Comparison of ENCODE assay signal across 26 cellular contexts in genomic region chr17:80106751-80107150, GRCh38. TPM values are rescaled to one million over a fixed set of nuclear protein-coding genes. Genes with fewer than 3 reads are reported as not detected.
DNase-seq lines count a peak whose midpoint lies in the region; ATAC-seq, FAIRE-seq and TF ChIP-seq lines count a peak whose summit lies in the region.
"Had no signal": no experiment of that assay in that cellular context is flagged by ENCODE, and none has a peak within 500 bp of the region (broad histone marks: within the 10 kb centered on the region; RNA-seq: fewer than 3 reads in every experiment).

No MANE protein-coding gene starts in this region.

- in situ Hi-C loops in brain microvascular endothelial cell (cut with HindIII; ENCODE audit: low pct_ligation_motif_present, low sequenced_read_pairs): no loop called here

- DNase-seq in cardiac septum (ENCODE audit: low spot score) (peak; percentile 35), Right ventricle myocardium superior (no peak), chondrocyte (ENCODE audit: low spot score) (peak; percentile 33), mesenteric fat pad (ENCODE audit: low spot score) (peak; percentile 69), suprapubic skin (ENCODE audit: low spot score in 2 of 2) (peak; percentile 37 to 58), GM19239 (ENCODE audit: insufficient read length, low spot score) (no peak), brain microvascular endothelial cell (no peak)
- DNase-seq: 8988T; ACHN; AML-193; BE2C; CD4-positive, alpha-beta T cell; DMS 273 treated with DMSO at 0.1 percent for 48 hours; DMS79; EL; GDM1; GOT3; HFFc6 had no signal

- TF ChIP-seq CTCF in chondrocyte (IDR thresholded peaks at IDR 0.05) (no peak), suprapubic skin (IDR thresholded peaks at IDR 0.05) (no peak), brain microvascular endothelial cell (IDR thresholded peaks at IDR 0.05; ENCODE audit: low read depth, low read length, missing control alignments) (no peak)

- TF ChIP-seq EP300 in suprapubic skin (IDR thresholded peaks at IDR 0.05): no peak

- H3K4me3 Mint-ChIP-seq in chondrocyte (ENCODE audit: unreplicated experiment): no peak overlapping the region
- H3K4me3 Mint-ChIP-seq: CD14-positive monocyte; CD4-positive, alpha-beta T cell; CD8-positive, alpha-beta memory T cell; HFFc6 had no signal

- intact Hi-C loops in cardiac septum (cut with DNase I): no loop called here
- intact Hi-C loops in Right ventricle myocardium superior (cut with DNase I): no loop called here

- no peak overlapping the region for H3K27ac Mint-ChIP-seq in chondrocyte (ENCODE audit: unreplicated experiment)
- H3K27ac Mint-ChIP-seq: CD14-positive monocyte; CD4-positive, alpha-beta T cell; HFFc6 had no signal

- H3K4me3 ChIP-seq in suprapubic skin (no peak overlapping the region), brain microvascular endothelial cell (ENCODE audit: low read depth, low read length) (no peak overlapping the region)
- H3K4me3 ChIP-seq: A549; BLaER1 treated with 17β-estradiol and CSF1 and Interleukin-3, amounts not matched to agents 10 nM and 100 nM; GM12878; HAP-1 had no signal

- H3K27ac ChIP-seq in suprapubic skin (no peak overlapping the region), brain microvascular endothelial cell (no peak overlapping the region)
- H3K27ac ChIP-seq: A549; BLaER1 treated with 17β-estradiol and CSF1 and Interleukin-3, amounts not matched to agents 10 nM and 100 nM had no signal

- ATAC-seq in Right ventricle myocardium superior (ENCODE audit: poor library complexity): no peak
- ATAC-seq: A549, GM12878 had no signal

- 84% methylated on average over 9 of the region's 12 CpGs for WGBS in suprapubic skin

- H3K4me1 Mint-ChIP-seq in chondrocyte (ENCODE audit: low read depth): peaks cover 10% of the 10 kb centered on the region

- no peaks in the 10 kb centered on the region for H3K36me3 Mint-ChIP-seq in chondrocyte (ENCODE audit: low read depth)

- H3K4me1 ChIP-seq in suprapubic skin: peaks cover 43% of the 10 kb centered on the region

- TF ChIP-seq POLR2A in suprapubic skin (IDR thresholded peaks at IDR 0.05): no peak

- H3K27me3 ChIP-seq in suprapubic skin (no peaks in the 10 kb centered on the region), brain microvascular endothelial cell (replicated peaks) (no peaks in the 10 kb centered on the region)
- H3K27me3 ChIP-seq: BE2C; BLaER1 treated with 17β-estradiol and CSF1 and Interleukin-3, amounts not matched to agents 10 nM and 100 nM had no signal

- H3K36me3 ChIP-seq in suprapubic skin: peaks cover 18% of the 10 kb centered on the region
- H3K36me3 ChIP-seq in brain microvascular endothelial cell (replicated peaks): no peaks in the 10 kb centered on the region
- H3K36me3 ChIP-seq: BE2C, HAP-1 had no signal

- H3K9me3 Mint-ChIP-seq in chondrocyte (ENCODE audit: low read depth): no peaks in the 10 kb centered on the region
- H3K9me3 Mint-ChIP-seq: CD4-positive, alpha-beta T cell; CD8-positive, alpha-beta memory T cell; HFFc6 had no signal

- no peaks in the 10 kb centered on the region for H3K27me3 Mint-ChIP-seq in chondrocyte (ENCODE audit: low read depth)
- H3K27me3 Mint-ChIP-seq: CD4-positive, alpha-beta T cell; CD8-positive, alpha-beta memory T cell had no signal

- FAIRE-seq in GM19239 (lab: Jason Lieb, UNC): no peak
- FAIRE-seq: A549, D721Med, GM12878, H54 had no signal

- H3K9me3 ChIP-seq in suprapubic skin: no peaks in the 10 kb centered on the region
- H3K9me3 ChIP-seq: A549; BE2C; BLaER1 treated with 17β-estradiol and CSF1 and Interleukin-3, amounts not matched to agents 10 nM and 100 nM; HAP-1 had no signal

RNA-seq across cellular contexts. Expression of gene GAA, which starts 5.4 kb away (rescaled TPM):
- total RNA-seq in cardiac septum: 47.0 TPM
- 45.3 TPM for total RNA-seq in Right ventricle myocardium superior
- total RNA-seq in chondrocyte: 42.3 to 59.8 TPM (median 45.7 TPM) in 3 replicates
- total RNA-seq in mesenteric fat pad: 61.4 TPM
- 10 to 100 TPM; 39.4 to 59.9 (median 45.3) TPM for total RNA-seq in suprapubic skin

RNA-seq across cellular contexts. Expression of gene EIF4A3, which starts 40.2 kb away (rescaled TPM):
- 40.9 TPM for total RNA-seq in cardiac septum
- 32.1 TPM for total RNA-seq in Right ventricle myocardium superior
- total RNA-seq in chondrocyte: 63.2 to 76.2 TPM (median 64.0 TPM) in 3 replicates
- 92.0 TPM for total RNA-seq in mesenteric fat pad
- 10 to 100 TPM; 59.8 to 69.2 (median 65.7) TPM for total RNA-seq in suprapubic skin

Comparison
In these comparisons a context has a peak if more than half of its experiments do, and no peak if none do; other contexts are left out.
1. DNase-seq: peak in cardiac septum (single experiment), chondrocyte (single experiment), mesenteric fat pad (single experiment) and suprapubic skin (2 of 2); none in Right ventricle myocardium superior (single experiment), GM19239 (single experiment) and brain microvascular endothelial cell (single experiment).